Comparison of ENCODE assay signal across 16 cellular contexts in the genomic region with DNA sequence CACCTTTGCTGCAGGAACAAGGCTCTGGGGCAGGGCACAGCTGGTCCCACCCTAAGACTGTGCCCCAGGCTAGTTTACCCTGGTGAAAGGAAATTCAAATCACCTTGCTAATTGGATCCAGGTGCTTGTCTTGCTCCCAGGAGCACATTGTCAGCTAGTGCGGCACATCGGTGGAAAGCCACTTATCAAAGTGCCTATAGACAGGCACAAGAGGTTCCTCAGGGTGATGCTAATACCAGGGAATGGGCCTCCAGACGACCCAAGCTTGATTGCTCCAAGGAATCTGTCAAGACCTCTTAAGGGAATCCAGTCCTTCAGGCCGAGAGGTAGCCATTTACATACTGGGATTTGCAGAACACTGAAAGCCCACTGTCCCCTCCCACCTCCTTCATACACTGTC.
"Had no signal": no experiment of that assay in that cellular context is flagged by ENCODE, and none has a peak within 500 bp of the region (broad histone marks: within the 10 kb centered on the region; RNA-seq: fewer than 3 reads in every experiment).

No MANE protein-coding gene starts in this region.

- H2AFZ ChIP-seq: hepatocyte had no signal

- H3K4me3 ChIP-seq: hepatocyte, lung, mucosa of descending colon, right atrium auricular region, skin epidermis, thyroid gland, uterus had no signal

- ATAC-seq: left cardiac atrium, mucosa of descending colon, natural killer cell had no signal

- H3K27ac Mint-ChIP-seq: activated CD4-positive, alpha-beta memory T cell treated with anti-CD3 and anti-CD28 coated beads for 36 hours; activated naive CD8-positive, alpha-beta T cell treated with anti-CD3 and anti-CD28 coated beads for 36 hours; natural killer cell had no signal

- H3K9me3 Mint-ChIP-seq: activated CD4-positive, alpha-beta memory T cell treated with anti-CD3 and anti-CD28 coated beads for 36 hours; activated naive CD8-positive, alpha-beta T cell treated with anti-CD3 and anti-CD28 coated beads for 36 hours; natural killer cell had no signal

- DNase-seq: activated CD4-positive, alpha-beta memory T cell treated with anti-CD3 and anti-CD28 coated beads for 36 hours; activated CD4-positive, alpha-beta T cell treated with anti-CD3 and anti-CD28 coated beads for 1 hour; activated gamma-delta T cell; activated naive CD8-positive, alpha-beta T cell treated with anti-CD3 and anti-CD28 coated beads for 36 hours; activated T-cell treated with anti-CD3 and anti-CD28 coated beads, Interleukin-2, amount 50 U/mL, for 48 hours; dermis blood vessel endothelial cell; erythroblast; left cardiac atrium; mucosa of descending colon; natural killer cell; thyroid gland; uterus had no signal

- H3K27me3 ChIP-seq: hepatocyte, right atrium auricular region, thyroid gland, uterus had no signal

- H3K9me3 ChIP-seq: mucosa of descending colon, right atrium auricular region, thyroid gland, uterus had no signal

- H3K36me3 ChIP-seq: right atrium auricular region, thyroid gland, uterus had no signal

- H3K4me1 ChIP-seq: right atrium auricular region, uterus had no signal

- H3K27ac ChIP-seq: hepatocyte, right atrium auricular region, skin epidermis, uterus had no signal

- H3K36me3 Mint-ChIP-seq: activated CD4-positive, alpha-beta memory T cell treated with anti-CD3 and anti-CD28 coated beads for 36 hours; activated naive CD8-positive, alpha-beta T cell treated with anti-CD3 and anti-CD28 coated beads for 36 hours; natural killer cell had no signal

- H3K4me2 ChIP-seq: hepatocyte had no signal
